ENCODE assay signal across 8 cellular contexts in genomic region chr11:35337136-35337918, GRCh38.
DNase-seq lines count a peak whose midpoint lies in the region; ATAC-seq, FAIRE-seq and TF ChIP-seq lines count a peak whose summit lies in the region.

No MANE protein-coding gene starts in this region.

- H3K4me2 ChIP-seq in HepG2 (ENCODE audit: low read depth, low read length): peak overlapping the region; percentile 18; the same call in 1 of the 2 replicates

- FAIRE-seq in HepG2 (lab: Jason Lieb, UNC): no peak

- peak overlapping the region; percentile 99 for H3K27ac Mint-ChIP-seq in HFFc6
- peak overlapping the region; percentile 13 for H3K27ac Mint-ChIP-seq in activated T-helper 2 cell treated with anti-CD3 and anti-CD28 coated beads, Interferon-gamma antibody, Interleukin-2, Interleukin-4, amounts not matched to agents 10 μg/mL and 5 μg/mL and 100 μg/mL, durations not matched to agents 14 hours and 24 hours and 36 hours

- 0 out of 2 replicates have a peak overlapping the region, but pooled peaks have one; percentile 13 for H3K9ac ChIP-seq in HepG2 (ENCODE audit: insufficient read depth, low read depth, low read length)

- peaks cover 29% of the 10 kb centered on the region for H3K4me1 ChIP-seq in HepG2 (ENCODE audit: insufficient read depth, low read length)
- peaks cover 0 to 9% (median 0%) of the 10 kb centered on the region in 4 donors for H3K4me1 ChIP-seq in tibial artery

- in situ Hi-C loops in HepG2 (cut with HindIII; ENCODE audit: extremely low pct_ligation_motif_present, low pct_unique_long_range_greater_than_20kb): no loop called here

- H3K27ac ChIP-seq in AG04450 (ENCODE audit: low read depth, low read length) (peak overlapping the region; percentile 86), HepG2 (ENCODE audit: extremely low read length, insufficient read depth, low read length) (peak overlapping the region; percentile 47), tibial artery (no peak overlapping the region)

- no peaks in the 10 kb centered on the region for H3K36me3 ChIP-seq in HepG2 (replicated peaks in 1 of 2; ENCODE audit: control insufficient read depth in 1 of 2, insufficient read depth in 2 of 2, low read length in 2 of 2)
- H3K36me3 ChIP-seq in tibial artery: no peaks in the 10 kb centered on the region

- H3K4me1 Mint-ChIP-seq in HFFc6 (ENCODE audit: low read depth): peaks cover 53% of the 10 kb centered on the region
- H3K4me1 Mint-ChIP-seq in activated T-helper 2 cell treated with anti-CD3 and anti-CD28 coated beads, Interferon-gamma antibody, Interleukin-2, Interleukin-4, amounts not matched to agents 10 μg/mL and 5 μg/mL and 100 μg/mL, durations not matched to agents 14 hours and 24 hours and 36 hours (ENCODE audit: low read depth): peaks cover 36% of the 10 kb centered on the region

- peaks cover 5% of the 10 kb centered on the region for H3K27me3 Mint-ChIP-seq in HFFc6 (ENCODE audit: insufficient read depth)
- no peaks in the 10 kb centered on the region for H3K27me3 Mint-ChIP-seq in activated T-helper 2 cell treated with anti-CD3 and anti-CD28 coated beads, Interferon-gamma antibody, Interleukin-2, Interleukin-4, amounts not matched to agents 10 μg/mL and 5 μg/mL and 100 μg/mL, durations not matched to agents 14 hours and 24 hours and 36 hours (ENCODE audit: low read depth)

- peak; percentile 86 for ATAC-seq in HepG2
- no peak for ATAC-seq in GM21786 (IDR thresholded peaks at IDR 0.05; ENCODE audit: unreplicated experiment)
- no peak for ATAC-seq in HG03135 (IDR thresholded peaks at IDR 0.05; ENCODE audit: unreplicated experiment)

- no TSS peak for BruUV-seq in HepG2 (replicated peaks; lab: Mats Ljungman, UMichigan)

- intact Hi-C loops in activated T-helper 2 cell treated with anti-CD3 and anti-CD28 coated beads, Interferon-gamma antibody, Interleukin-2, Interleukin-4, amounts not matched to agents 10 μg/mL and 5 μg/mL and 100 μg/mL, durations not matched to agents 14 hours and 24 hours and 36 hours (cut with micrococcal nuclease): no loop called here
- intact Hi-C loops in HepG2 (cut with micrococcal nuclease; ENCODE audit: unreplicated experiment): no loop called here
- intact Hi-C loops in posterior vena cava (cut with DNase I): loop anchor here in 1 of 2 donors (5.0 kb wide), 1 partner anchor 460 kb away; no protein-coding TSS in a partner anchor
- intact Hi-C loops in tibial artery (cut with DNase I; ENCODE audit: low total_unique reads): no loop called here

- peaks cover 8% of the 10 kb centered on the region for H3K79me2 ChIP-seq in HepG2 (ENCODE audit: insufficient read depth, low read length)

- TF ChIP-seq CTCF in AG04450 (IDR thresholded peaks at IDR 0.05; ENCODE audit: low read depth, low read length) (no peak), HFFc6 (IDR thresholded peaks at IDR 0.05) (no peak), HepG2 (CRISPR knock-in tag; IDR thresholded peaks at IDR 0.05) (no peak), tibial artery (IDR thresholded peaks at IDR 0.05) (no peak)

- peaks cover 2% of the 10 kb centered on the region; the same call in 1 of the 2 replicates for H4K20me1 ChIP-seq in HepG2 (ENCODE audit: insufficient read depth, low read length)

- H3K4me3 ChIP-seq in AG04450 (ENCODE audit: low read depth, low read length) (no peak overlapping the region), HepG2 (replicated peaks in 1 of 3; ENCODE audit: insufficient read depth in 1 of 3, low read depth in 2 of 3, low read length in 3 of 3) (no peak overlapping the region), tibial artery (no peak overlapping the region)

- no peak for TF ChIP-seq RAD21 in HepG2 (CRISPR knock-in tag; IDR thresholded peaks at IDR 0.05)

- 22% methylated on average over 3 of the region's 3 CpGs for WGBS in HepG2 (ENCODE audit: low lambda C conversion rate)

- H3K9me3 Mint-ChIP-seq in HFFc6: no peaks in the 10 kb centered on the region
- H3K9me3 Mint-ChIP-seq in activated T-helper 2 cell treated with anti-CD3 and anti-CD28 coated beads, Interferon-gamma antibody, Interleukin-2, Interleukin-4, amounts not matched to agents 10 μg/mL and 5 μg/mL and 100 μg/mL, durations not matched to agents 14 hours and 24 hours and 36 hours: peaks cover 14% of the 10 kb centered on the region

- DNase-seq in AG04450 (ENCODE audit: low read depth, low spot score) (peak; percentile 94), HFFc6 (peak; percentile 99), HepG2 (ENCODE audit: low spot score) (peak; percentile 85), posterior vena cava (ENCODE audit: low spot score) (no peak), tibial artery (no peak)
- DNase-seq in activated T-helper 2 cell treated with anti-CD3 and anti-CD28 coated beads, Interferon-gamma antibody, Interleukin-2, Interleukin-4, amounts not matched to agents 10 μg/mL and 5 μg/mL and 100 μg/mL, durations not matched to agents 14 hours and 24 hours and 36 hours (ENCODE audit: low spot score): no peak

- CTCF ChIA-PET in AG04450 (lab: Charles Lee) (no interaction called here), HepG2 (lab: Yijun Ruan, JAX; ENCODE audit: low intra/inter-chr PET ratio, low total read pairs) (no interaction called here)

- no peak for TF ChIP-seq POLR2A in HepG2 (IDR thresholded peaks at IDR 0.05; ENCODE audit: insufficient read depth in 1 of 2, low read depth in 2 of 2, low read length in 2 of 2)

- no peak overlapping the region for H2AFZ ChIP-seq in HepG2 (ENCODE audit: low read length)

- POLR2A ChIA-PET in AG04450 (lab: Yijun Ruan, JAX): interaction anchor here (0.7 to 1.5 kb wide), 4 partner anchors 10 to 91 kb away, joined by 3 read pairs; no protein-coding TSS in a partner anchor
- POLR2A ChIA-PET in HepG2 (lab: Yijun Ruan, JAX): interaction anchor here (1.0 to 2.9 kb wide), 9 partner anchors 9 to 407 kb away, joined by 3 to 22 read pairs (median 5); no protein-coding TSS in a partner anchor

- H3K9me3 ChIP-seq in AG04450 (ENCODE audit: control insufficient read depth, insufficient read depth, low read length) (no peaks in the 10 kb centered on the region), HepG2 (ENCODE audit: low read length) (no peaks in the 10 kb centered on the region), tibial artery (no peaks in the 10 kb centered on the region)

- H3K27me3 ChIP-seq in AG04450 (ENCODE audit: control insufficient read depth, insufficient read depth, low read length): no peaks in the 10 kb centered on the region
- no peaks in the 10 kb centered on the region for H3K27me3 ChIP-seq in HepG2 (ENCODE audit: control insufficient read depth in 1 of 2, insufficient read depth in 2 of 2, low read length in 2 of 2)
- no peaks in the 10 kb centered on the region for H3K27me3 ChIP-seq in tibial artery

- peak in 1 of 2 experiments; percentile 44; a peak in 1 of 4 replicates for TF ChIP-seq EP300 in HepG2 (IDR thresholded peaks at IDR 0.05; ENCODE audit: low read depth in 2 of 2, low read length in 2 of 2)
- no peak; the same call in 1 of the 2 replicates for TF ChIP-seq EP300 in HepG2 (CRISPR knock-in tag; IDR thresholded peaks at IDR 0.05; ENCODE audit: borderline replicate concordance)

- no peaks in the 10 kb centered on the region for H3K36me3 Mint-ChIP-seq in HFFc6 (ENCODE audit: low read depth)
- H3K36me3 Mint-ChIP-seq in activated T-helper 2 cell treated with anti-CD3 and anti-CD28 coated beads, Interferon-gamma antibody, Interleukin-2, Interleukin-4, amounts not matched to agents 10 μg/mL and 5 μg/mL and 100 μg/mL, durations not matched to agents 14 hours and 24 hours and 36 hours (ENCODE audit: low read depth): peaks cover 3% of the 10 kb centered on the region

- H3K4me3 Mint-ChIP-seq in HFFc6: peak overlapping the region; percentile 36; the same call in 1 of the 2 replicates
- no peak overlapping the region for H3K4me3 Mint-ChIP-seq in activated T-helper 2 cell treated with anti-CD3 and anti-CD28 coated beads, Interferon-gamma antibody, Interleukin-2, Interleukin-4, amounts not matched to agents 10 μg/mL and 5 μg/mL and 100 μg/mL, durations not matched to agents 14 hours and 24 hours and 36 hours (ENCODE audit: low read depth)

TF ChIP-seq in HepG2, 621 proteins besides CTCF, POLR2A, EP300 and RAD21 (continues in another document):
- no peak for TF ChIP-seq MZF1 (CRISPR knock-in tag; IDR thresholded peaks at IDR 0.05; ENCODE audit: borderline replicate concordance)
- no peak for TF ChIP-seq IRF1 (CRISPR knock-in tag; IDR thresholded peaks at IDR 0.05; ENCODE audit: low read depth)
- TF ChIP-seq ZIK1 (CRISPR knock-in tag; IDR thresholded peaks at IDR 0.05; ENCODE audit: borderline replicate concordance, low read depth): no peak
- no peak for TF ChIP-seq TAF1 (CRISPR knock-in tag; IDR thresholded peaks at IDR 0.05)
- TF ChIP-seq SIN3B (IDR thresholded peaks at IDR 0.05; ENCODE audit: low read length): no peak
- no peak for TF ChIP-seq ZC3H13 (CRISPR knock-in tag; IDR thresholded peaks at IDR 0.05)
- peak; percentile 78 for TF ChIP-seq SAP130 (CRISPR knock-in tag; IDR thresholded peaks at IDR 0.05; ENCODE audit: low read depth)
- TF ChIP-seq FOXP1 (IDR thresholded peaks at IDR 0.05): no peak
- peak; percentile 68 for TF ChIP-seq FOXP1 (CRISPR knock-in tag; IDR thresholded peaks at IDR 0.05)
- TF ChIP-seq MED13 (CRISPR knock-in tag; IDR thresholded peaks at IDR 0.05): no peak

Comparison
In these comparisons a context has a peak if more than half of its experiments do, and no peak if none do; other contexts are left out.
1. DNase-seq: peak in AG04450 (single experiment), HFFc6 (single experiment) and HepG2 (single experiment); none in activated T-helper 2 cell treated with anti-CD3 and anti-CD28 coated beads, Interferon-gamma antibody, Interleukin-2, Interleukin-4, amounts not matched to agents 10 μg/mL and 5 μg/mL and 100 μg/mL, durations not matched to agents 14 hours and 24 hours and 36 hours (single experiment), posterior vena cava (single experiment) and tibial artery (0 of 2).
2. H3K27ac ChIP-seq: peak in AG04450 (single experiment) and HepG2 (single experiment); none in tibial artery (0 of 2).